9 cellular contexts compared by ENCODE assay signal in genomic region chrX:2854918-2855317, GRCh38.
"Had no signal": no experiment of that assay in that cellular context is flagged by ENCODE, and none has a peak within 500 bp of the region (broad histone marks: within the 10 kb centered on the region; RNA-seq: fewer than 3 reads in every experiment).

No MANE protein-coding gene starts in this region.

- H3K4me3 ChIP-seq: GM23248, GM23338, HAP-1 had no signal

- H3K9me3 Mint-ChIP-seq: GM23338, H9, HFFc6 had no signal

- H3K9me3 ChIP-seq: HAP-1 had no signal

- DNase-seq: GM23248, GOT3, H7, H9, HCEC 1CT, HFFc6 had no signal

- ATAC-seq: GM23338, HCT116 had no signal

- H3K27ac ChIP-seq: GM23248 had no signal

- H3K27ac Mint-ChIP-seq: GM23338, H9, HFFc6 had no signal

- H3K4me1 ChIP-seq: HAP-1 had no signal

- H3K4me3 Mint-ChIP-seq: GM23338, H9, HFFc6 had no signal
